20 cellular contexts compared by ENCODE assay signal in genomic region chr1:10559386-10559785, GRCh38.
A peak's percentile ranks its signal among the peaks of the same experiment; 100 is the strongest.
DNase-seq lines count a peak whose midpoint lies in the region; ATAC-seq and TF ChIP-seq lines count a peak whose summit lies in the region.
"Had no signal": no experiment of that assay in that cellular context is flagged by ENCODE, and none has a peak within 500 bp of the region (broad histone marks: within the 10 kb centered on the region; RNA-seq: fewer than 3 reads in every experiment).

No MANE protein-coding gene starts in this region.

- no peaks in the 10 kb centered on the region for H3K9me3 ChIP-seq in neural progenitor cell (ENCODE audit: low read depth)
- H3K9me3 ChIP-seq: BE2C, HAP-1 had no signal

- CTCF ChIA-PET in WTC11 (lab: Charles Lee) = interaction anchor here (1.8 kb wide), 1 partner anchor 31 kb away, joined by 4 read pairs; no protein-coding TSS in a partner anchor

- H3K79me2 ChIP-seq in GM23338 (replicated peaks; ENCODE audit: insufficient read depth) (no peaks in the 10 kb centered on the region; the same call in 1 of the 2 replicates), neural progenitor cell (ENCODE audit: low read depth) (peaks cover 4% of the 10 kb centered on the region)

- H3K4me2 ChIP-seq in GM23338 (no peak overlapping the region), neural progenitor cell (no peak overlapping the region)
- H3K4me2 ChIP-seq: BLaER1 treated with 17β-estradiol and CSF1 and Interleukin-3, amounts not matched to agents 10 nM and 100 nM had no signal

- H3K27ac Mint-ChIP-seq in GM23338 = no peak overlapping the region; the same call in 1 of the 2 replicates
- peak overlapping the region; percentile 44 for H3K27ac Mint-ChIP-seq in WTC11
- peak overlapping the region; percentile 65 for H3K27ac Mint-ChIP-seq in neural progenitor cell
- H3K27ac Mint-ChIP-seq: CD14-positive monocyte; CD4-positive, alpha-beta T cell; HFFc6 had no signal

- H3K27ac ChIP-seq in GM23338 (ENCODE audit: low read depth) = 0 out of 2 replicates have a peak overlapping the region, but pooled peaks have one; percentile 39
- no peak overlapping the region for H3K27ac ChIP-seq in neural progenitor cell
- H3K27ac ChIP-seq: 22Rv1; BLaER1 treated with 17β-estradiol and CSF1 and Interleukin-3, amounts not matched to agents 10 nM and 100 nM; GM23248 had no signal

- H2AFZ ChIP-seq in GM23338 = no peak overlapping the region
- no peak overlapping the region for H2AFZ ChIP-seq in neural progenitor cell (replicated peaks)
- H2AFZ ChIP-seq: GM23248 had no signal

- TF ChIP-seq CTCF in GM23338 (conservative IDR thresholded peaks at IDR 0.05; ENCODE audit: low read depth in 2 of 2) (no peak), WTC11 (IDR thresholded peaks at IDR 0.05) (no peak), neural progenitor cell (IDR thresholded peaks at IDR 0.05) (no peak)

- H3K9ac ChIP-seq in neural progenitor cell = no peak overlapping the region
- H3K9ac ChIP-seq: BLaER1 treated with 17β-estradiol and CSF1 and Interleukin-3, amounts not matched to agents 10 nM and 100 nM; GM23248 had no signal

- H3F3A ChIP-seq in GM23338 (replicated peaks; ENCODE audit: low read depth) = no peaks in the 10 kb centered on the region; the same call in 1 of the 2 replicates
- peaks cover 19% of the 10 kb centered on the region for H3F3A ChIP-seq in neural progenitor cell (ENCODE audit: low read depth)

- H3K9me2 ChIP-seq in GM23338 (ENCODE audit: insufficient read depth) = no peaks in the 10 kb centered on the region

- H3K9me3 Mint-ChIP-seq in GM23338 (peaks cover 7% of the 10 kb centered on the region), WTC11 (peaks cover 7% of the 10 kb centered on the region), neural progenitor cell (peaks cover 13% of the 10 kb centered on the region)

- H3K4me1 Mint-ChIP-seq in GM23338 (peaks cover 29% of the 10 kb centered on the region), WTC11 (peaks cover 30% of the 10 kb centered on the region), neural progenitor cell (peaks cover 35% of the 10 kb centered on the region)
- H3K4me1 Mint-ChIP-seq: CD14-positive monocyte had no signal

- H3K27me3 ChIP-seq in GM23338 (ENCODE audit: insufficient read depth) (no peaks in the 10 kb centered on the region), neural progenitor cell (no peaks in the 10 kb centered on the region)
- H3K27me3 ChIP-seq: BE2C; BLaER1 treated with 17β-estradiol and CSF1 and Interleukin-3, amounts not matched to agents 10 nM and 100 nM had no signal

- H3K27me3 Mint-ChIP-seq in GM23338 (ENCODE audit: insufficient read depth, low read depth, poor library complexity) = peaks cover 7% of the 10 kb centered on the region
- no peaks in the 10 kb centered on the region; the same call in 1 of the 2 replicates for H3K27me3 Mint-ChIP-seq in WTC11 (ENCODE audit: low read depth)
- H3K27me3 Mint-ChIP-seq in neural progenitor cell (ENCODE audit: insufficient read depth, low read depth) = no peaks in the 10 kb centered on the region
- H3K27me3 Mint-ChIP-seq: CD4-positive, alpha-beta T cell had no signal

- no peaks in the 10 kb centered on the region for H4K20me1 ChIP-seq in GM23338 (replicated peaks; ENCODE audit: insufficient read depth)
- peaks cover 39% of the 10 kb centered on the region for H4K20me1 ChIP-seq in neural progenitor cell (ENCODE audit: low read depth)

- H3K4me1 ChIP-seq in GM23338 (ENCODE audit: insufficient read depth) (peaks cover 36% of the 10 kb centered on the region), neural progenitor cell (peaks cover 31% of the 10 kb centered on the region)

- DNase-seq in GM23338 (ENCODE audit: low spot score) (no peak), WTC11 (ENCODE audit: low spot score) (no peak), neural progenitor cell (ENCODE audit: low spot score) (no peak), retina (peak; percentile 28), SW480 (ENCODE audit: low spot score) (no peak), T-helper 9 cell (no peak)
- DNase-seq: AML-193; BE2C; CD4-positive, alpha-beta T cell; CD8-positive, alpha-beta memory T cell; COR-L47; DMS153; DND-41; GM23248; HFFc6 had no signal

- H3K4me3 ChIP-seq in GM23338 (no peak overlapping the region), neural progenitor cell (no peak overlapping the region)
- H3K4me3 ChIP-seq: BLaER1 treated with 17β-estradiol and CSF1 and Interleukin-3, amounts not matched to agents 10 nM and 100 nM; GM23248; HAP-1 had no signal

- POLR2A ChIA-PET in WTC11 (lab: Charles Lee) = no interaction called here

- H3K36me3 Mint-ChIP-seq in GM23338 (ENCODE audit: low read depth) = peaks cover 13% of the 10 kb centered on the region
- peaks cover 11% of the 10 kb centered on the region for H3K36me3 Mint-ChIP-seq in WTC11
- H3K36me3 Mint-ChIP-seq in neural progenitor cell = peaks cover 14% of the 10 kb centered on the region

- no peaks in the 10 kb centered on the region for H3K36me3 ChIP-seq in GM23338 (ENCODE audit: insufficient read depth)
- no peaks in the 10 kb centered on the region for H3K36me3 ChIP-seq in neural progenitor cell
- H3K36me3 ChIP-seq: BE2C, HAP-1 had no signal

- ATAC-seq in GM23338 (no peak), WTC11 (no peak), GM18520 (IDR thresholded peaks at IDR 0.05; ENCODE audit: unreplicated experiment) (no peak)

- no peak overlapping the region for H3K4me3 Mint-ChIP-seq in GM23338
- no peak overlapping the region for H3K4me3 Mint-ChIP-seq in WTC11
- no peak overlapping the region for H3K4me3 Mint-ChIP-seq in neural progenitor cell
- H3K4me3 Mint-ChIP-seq: CD14-positive monocyte; CD4-positive, alpha-beta T cell; CD8-positive, alpha-beta memory T cell; HFFc6 had no signal

TF ChIP-seq in WTC11, 78 proteins besides CTCF, POLR2A, EP300 and RAD21 (continues in another document):
- TF ChIP-seq, protein P1, sequence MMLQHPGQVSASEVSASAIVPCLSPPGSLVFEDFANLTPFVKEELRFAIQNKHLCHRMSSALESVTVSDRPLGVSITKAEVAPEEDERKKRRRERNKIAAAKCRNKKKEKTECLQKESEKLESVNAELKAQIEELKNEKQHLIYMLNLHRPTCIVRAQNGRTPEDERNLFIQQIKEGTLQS (CRISPR knock-in tag; conservative IDR thresholded peaks at IDR 0.05) = no peak
- TF ChIP-seq ATF1 (CRISPR knock-in tag; IDR thresholded peaks at IDR 0.05) = no peak
- TF ChIP-seq, protein P2, sequence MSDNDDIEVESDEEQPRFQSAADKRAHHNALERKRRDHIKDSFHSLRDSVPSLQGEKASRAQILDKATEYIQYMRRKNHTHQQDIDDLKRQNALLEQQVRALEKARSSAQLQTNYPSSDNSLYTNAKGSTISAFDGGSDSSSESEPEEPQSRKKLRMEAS (CRISPR knock-in tag; IDR thresholded peaks at IDR 0.05) = no peak
- no peak for TF ChIP-seq NFE2L1 (CRISPR knock-in tag; IDR thresholded peaks at IDR 0.05)
- no peak for TF ChIP-seq TCF7 (CRISPR knock-in tag; IDR thresholded peaks at IDR 0.05; ENCODE audit: low read depth)
- TF ChIP-seq NR1H2 (CRISPR knock-in tag; IDR thresholded peaks at IDR 0.05) = no peak
- TF ChIP-seq ZNF512 (CRISPR knock-in tag; IDR thresholded peaks at IDR 0.05; ENCODE audit: borderline replicate concordance) = no peak
- no peak for TF ChIP-seq SOX15 (CRISPR knock-in tag; IDR thresholded peaks at IDR 0.05)
- no peak for TF ChIP-seq SMAD4 (CRISPR knock-in tag; IDR thresholded peaks at IDR 0.05)
- TF ChIP-seq USF2 (CRISPR knock-in tag; IDR thresholded peaks at IDR 0.05) = no peak
